Comparison of ENCODE assay signal across 12 cellular contexts in the genomic region with DNA sequence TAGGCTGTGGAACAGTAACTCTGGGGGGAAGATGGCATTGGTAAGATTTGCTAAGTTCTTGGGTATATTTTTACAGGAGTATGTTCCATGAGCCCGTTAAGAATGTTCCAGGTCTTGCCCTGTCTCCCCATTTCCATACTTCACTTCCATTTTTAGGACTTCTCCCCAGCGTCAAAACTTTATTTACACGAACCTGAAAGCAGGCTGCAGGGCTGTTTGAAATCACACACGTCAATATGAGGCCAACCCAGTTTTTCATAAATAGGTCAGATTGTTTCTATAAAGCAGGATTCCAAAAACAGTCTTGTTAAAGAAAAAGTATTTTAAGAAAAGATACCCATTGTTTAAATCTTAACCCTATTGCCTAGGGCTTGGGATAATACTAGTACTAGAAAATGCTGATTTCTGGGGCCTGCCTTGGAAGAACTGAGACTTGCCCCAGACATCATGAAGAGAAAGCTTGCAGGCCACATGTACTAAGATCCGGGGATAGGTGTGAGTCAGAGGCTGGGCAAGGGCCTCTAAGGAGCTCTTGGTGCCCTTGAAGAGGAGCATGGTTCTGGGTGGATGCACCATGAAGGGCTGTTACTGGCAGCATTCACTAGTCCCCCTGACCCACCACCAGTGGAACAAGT. TPM values are rescaled to one million over a fixed set of nuclear protein-coding genes. Genes with fewer than 3 reads are reported as not detected.
A peak's percentile ranks its signal among the peaks of the same experiment; 100 is the strongest.
DNase-seq lines count a peak whose midpoint lies in the region; ATAC-seq and TF ChIP-seq lines count a peak whose summit lies in the region.
"Had no signal": no experiment of that assay in that cellular context is flagged by ENCODE, and none has a peak within 500 bp of the region (broad histone marks: within the 10 kb centered on the region; RNA-seq: fewer than 3 reads in every experiment).

No MANE protein-coding gene starts in this region.

- H3K79me2 ChIP-seq in smooth muscle cell (ENCODE audit: low read depth): peaks cover 100% of the 10 kb centered on the region

- TF ChIP-seq CTCF in colonic mucosa (IDR thresholded peaks at IDR 0.05) (no peak), smooth muscle cell (IDR thresholded peaks at IDR 0.05; ENCODE audit: borderline replicate concordance, insufficient read depth, poor library complexity, severe bottlenecking) (no peak), dorsolateral prefrontal cortex (IDR thresholded peaks at IDR 0.05 in 54 of 56, conservative IDR thresholded peaks at IDR 0.05 in 2 of 56; ENCODE audit: low read depth in 1 of 56, partially characterized antibody in 56 of 56) (no peak)

- no peak overlapping the region for H3K27ac Mint-ChIP-seq in activated CD8-positive, alpha-beta T cell treated with anti-CD3 and anti-CD28 coated beads, Interleukin-2, amount 10 ng/mL, durations not matched to agents 7 days and 5 days
- H3K27ac Mint-ChIP-seq: progenitor cell of endocrine pancreas had no signal

- H2AFZ ChIP-seq in smooth muscle cell (ENCODE audit: low read depth): no peak overlapping the region

- peaks cover 4% of the 10 kb centered on the region for H3K4me1 Mint-ChIP-seq in activated CD8-positive, alpha-beta T cell treated with anti-CD3 and anti-CD28 coated beads, Interleukin-2, amount 10 ng/mL, durations not matched to agents 7 days and 5 days (ENCODE audit: low read depth)

- H3K27ac ChIP-seq in colonic mucosa (peak overlapping the region; percentile 8), smooth muscle cell (ENCODE audit: low read depth) (peak overlapping the region; percentile 84), dorsolateral prefrontal cortex (no peak overlapping the region)
- H3K27ac ChIP-seq: thoracic aorta had no signal

- H3K9ac ChIP-seq in colonic mucosa (ENCODE audit: low read depth in 2 of 2, low read length in 2 of 2): no peak overlapping the region
- no peak overlapping the region for H3K9ac ChIP-seq in smooth muscle cell (ENCODE audit: low read depth)

- POLR2A ChIA-PET in activated CD8-positive, alpha-beta T cell treated with anti-CD3 and anti-CD28 coated beads, Interleukin-2, amount 10 ng/mL, durations not matched to agents 7 days and 5 days (lab: Charles Lee): no interaction called here

- H3K9me3 Mint-ChIP-seq in activated CD8-positive, alpha-beta T cell treated with anti-CD3 and anti-CD28 coated beads, Interleukin-2, amount 10 ng/mL, durations not matched to agents 7 days and 5 days (ENCODE audit: insufficient read depth): no peaks in the 10 kb centered on the region

- peak overlapping the region; percentile 22 for H3K4me2 ChIP-seq in smooth muscle cell

- H4K20me1 ChIP-seq in smooth muscle cell (ENCODE audit: low read depth): peaks cover 85% of the 10 kb centered on the region

- no peaks in the 10 kb centered on the region for H3K36me3 ChIP-seq in colonic mucosa
- peaks cover 5% of the 10 kb centered on the region for H3K36me3 ChIP-seq in smooth muscle cell (ENCODE audit: low read depth)
- H3K36me3 ChIP-seq: thoracic aorta had no signal

- H3K4me3 ChIP-seq in colonic mucosa (no peak overlapping the region), smooth muscle cell (no peak overlapping the region), dorsolateral prefrontal cortex (no peak overlapping the region)
- H3K4me3 ChIP-seq: thoracic aorta had no signal

- no peak overlapping the region for H3K4me3 Mint-ChIP-seq in activated CD8-positive, alpha-beta T cell treated with anti-CD3 and anti-CD28 coated beads, Interleukin-2, amount 10 ng/mL, durations not matched to agents 7 days and 5 days

- 81% methylated on average over 5 of the region's 5 CpGs for WGBS in smooth muscle cell (ENCODE audit: low lambda C conversion rate)

- no peaks in the 10 kb centered on the region for H3F3A ChIP-seq in smooth muscle cell (ENCODE audit: low read depth)

- H3K9me3 ChIP-seq in colonic mucosa (no peaks in the 10 kb centered on the region), smooth muscle cell (replicated peaks; ENCODE audit: low read depth) (no peaks in the 10 kb centered on the region)
- H3K9me3 ChIP-seq: thoracic aorta had no signal

- H3K36me3 Mint-ChIP-seq in activated CD8-positive, alpha-beta T cell treated with anti-CD3 and anti-CD28 coated beads, Interleukin-2, amount 10 ng/mL, durations not matched to agents 7 days and 5 days (ENCODE audit: low read depth): no peaks in the 10 kb centered on the region

- intact Hi-C loops in colonic mucosa (cut with DNase I): no loop called here
- intact Hi-C loops in dorsolateral prefrontal cortex (cut with DNase I): no loop called here

- DNase-seq in colonic mucosa (no peak), smooth muscle cell (lab: John Stamatoyannopoulos, UW; ENCODE audit: unreplicated experiment) (no peak), NCI-H2081 (lab: John Stamatoyannopoulos, UW) (no peak), 8988T (no peak), dorsolateral prefrontal cortex (no peak)
- DNase-seq in activated CD8-positive, alpha-beta T cell treated with anti-CD3 and anti-CD28 coated beads, Interleukin-2, amount 10 ng/mL, durations not matched to agents 7 days and 5 days: no peak
- DNase-seq: erythroblast, NCI-H146 had no signal

- CTCF ChIA-PET in activated CD8-positive, alpha-beta T cell treated with anti-CD3 and anti-CD28 coated beads, Interleukin-2, amount 10 ng/mL, durations not matched to agents 7 days and 5 days (lab: Charles Lee): no interaction called here

- H3K27me3 ChIP-seq in colonic mucosa: no peaks in the 10 kb centered on the region
- H3K27me3 ChIP-seq in smooth muscle cell (ENCODE audit: low read depth): no peaks in the 10 kb centered on the region
- H3K27me3 ChIP-seq in dorsolateral prefrontal cortex: no peaks in the 10 kb centered on the region

- peaks cover 3% of the 10 kb centered on the region for H3K4me1 ChIP-seq in colonic mucosa
- H3K4me1 ChIP-seq in smooth muscle cell (ENCODE audit: low read depth): peaks cover 33% of the 10 kb centered on the region

- ATAC-seq in GM18873 (IDR thresholded peaks at IDR 0.05; ENCODE audit: low FRiP score, unreplicated experiment): peak; percentile 34
- peak; percentile 50 for ATAC-seq in HG03442 (IDR thresholded peaks at IDR 0.05; ENCODE audit: unreplicated experiment)
- ATAC-seq in activated CD8-positive, alpha-beta T cell treated with anti-CD3 and anti-CD28 coated beads, Interleukin-2, amount 10 ng/mL, durations not matched to agents 7 days and 5 days: no peak

- peaks cover 13% of the 10 kb centered on the region for H3K27me3 Mint-ChIP-seq in activated CD8-positive, alpha-beta T cell treated with anti-CD3 and anti-CD28 coated beads, Interleukin-2, amount 10 ng/mL, durations not matched to agents 7 days and 5 days (ENCODE audit: low read depth)
- H3K27me3 Mint-ChIP-seq: progenitor cell of endocrine pancreas had no signal

RNA-seq across cellular contexts. Expression of a gene that starts 24.2 kb away (rescaled TPM):
- 100 to 1,000 TPM; 134 to 138 TPM for total RNA-seq in colonic mucosa
- total RNA-seq in smooth muscle cell: 109 and 118 TPM in 2 replicates
- polyA plus RNA-seq in smooth muscle cell: 10.2 and 30.3 TPM in 2 replicates
- total RNA-seq in activated CD8-positive, alpha-beta T cell treated with anti-CD3 and anti-CD28 coated beads, Interleukin-2, amount 10 ng/mL, durations not matched to agents 7 days and 5 days: 1 to 10 TPM; 3.5 to 6.6 TPM
- 100 to 1,000 TPM; 171 to 414 (median 292) TPM for total RNA-seq in dorsolateral prefrontal cortex

Comparison
In these comparisons a context has a peak if more than half of its experiments do, and no peak if none do; other contexts are left out.
1. H3K27ac ChIP-seq: peak in colonic mucosa (single experiment) and smooth muscle cell (single experiment); none in dorsolateral prefrontal cortex (0 of 59).
2. RNA of a gene that starts 24.2 kb away (total RNA-seq): 171 to 414 TPM in dorsolateral prefrontal cortex, 134 to 138 TPM in colonic mucosa and 109 to 118 TPM in smooth muscle cell; 3.5 to 6.6 TPM in activated CD8-positive, alpha-beta T cell treated with anti-CD3 and anti-CD28 coated beads, Interleukin-2, amount 10 ng/mL, durations not matched to agents 7 days and 5 days; every median in the first group is over 10 times any median in the second.